8 cellular contexts compared by ENCODE assay signal in genomic region chr2:159286709-159287441, GRCh38. TPM values are rescaled to one million over a fixed set of nuclear protein-coding genes. Genes with fewer than 3 reads are reported as not detected.
DNase-seq lines count a peak whose midpoint lies in the region; ATAC-seq, FAIRE-seq and TF ChIP-seq lines count a peak whose summit lies in the region.

No MANE protein-coding gene starts in this region.

- H3K4me1 ChIP-seq in body of pancreas, result peaks cover 31% of the 10 kb centered on the region
- peaks cover 2% of the 10 kb centered on the region; the same call in 1 of the 2 replicates for H3K4me1 ChIP-seq in iPS DF 6.9 (ENCODE audit: control insufficient read depth, insufficient read depth, low read length)
- peaks cover 8 to 10% of the 10 kb centered on the region in 2 donors for H3K4me1 ChIP-seq in gastrocnemius medialis

- peak; percentile 38 for FAIRE-seq in TTC549 (lab: Jason Lieb, UNC)

- in situ Hi-C loops in gastrocnemius medialis (cut with MboI; ENCODE audit: low sequenced_read_pairs in 4 of 4), result no loop called here

- H3K36me3 ChIP-seq in body of pancreas (replicated peaks in 1 of 2; ENCODE audit: insufficient read depth in 1 of 2, low read depth in 2 of 2) (no peaks in the 10 kb centered on the region), iPS DF 6.9 (ENCODE audit: control insufficient read depth, insufficient read depth, low read length) (no peaks in the 10 kb centered on the region), gastrocnemius medialis (no peaks in the 10 kb centered on the region)

- H3K27ac ChIP-seq in body of pancreas (peak overlapping the region; percentile 80 to 98 (median 92)), iPS DF 6.9 (ENCODE audit: low read length) (no peak overlapping the region), gastrocnemius medialis (peak overlapping the region; percentile 86 to 95 (median 89))

- intact Hi-C loops in body of pancreas (cut with DNase I) (no loop called here), gastrocnemius medialis (cut with DNase I; ENCODE audit: low total_unique reads) (loop anchor here (1.0 to 10.0 kb wide), 3 partner anchors 35 to 425 kb away; partner anchors contain the start of genes BAZ2B and MARCHF7)

- peak overlapping the region; percentile 21 to 71 for H3K4me3 ChIP-seq in body of pancreas
- H3K4me3 ChIP-seq in iPS DF 6.9 (ENCODE audit: low read length), result peak overlapping the region; percentile 77; the same call in 1 of the 2 replicates
- H3K4me3 ChIP-seq in gastrocnemius medialis, result peak overlapping the region; percentile 83 to 91 (median 88)

- WGBS in body of pancreas, 2 donors, result 0 to 1% methylated on average over 25 to 50 of the region's 50 CpGs
- WGBS in iPS DF 6.9 (ENCODE audit: insufficient coverage, insufficient read length), result no CpG with 5 or more reads among the region's 50 CpGs

- H3K9me3 ChIP-seq in body of pancreas (no peaks in the 10 kb centered on the region), iPS DF 6.9 (ENCODE audit: control insufficient read depth, insufficient read depth, low read length) (no peaks in the 10 kb centered on the region), gastrocnemius medialis (no peaks in the 10 kb centered on the region)

- DNase-seq in 8988T (peak; percentile 77), NCI-H2107 (lab: John Stamatoyannopoulos, UW) (peak; percentile 97), body of pancreas (peak; percentile 99 to 100 (median 100)), iPS DF 6.9 (ENCODE audit: low read depth, low spot score) (peak; percentile 87), gastrocnemius medialis (peak; percentile 95 to 98)

- H3K27me3 ChIP-seq in body of pancreas, result no peaks in the 10 kb centered on the region
- H3K27me3 ChIP-seq in iPS DF 6.9 (ENCODE audit: control insufficient read depth, insufficient read depth, low read length), result no peaks in the 10 kb centered on the region
- H3K27me3 ChIP-seq in gastrocnemius medialis, result no peaks in the 10 kb centered on the region

- ATAC-seq in GM18520 (IDR thresholded peaks at IDR 0.05; ENCODE audit: unreplicated experiment), result peak; percentile 84
- ATAC-seq in HG03060 (IDR thresholded peaks at IDR 0.05; ENCODE audit: low read depth, unreplicated experiment), result peak; percentile 58
- ATAC-seq in body of pancreas, result peak; percentile 95
- peak; percentile 93 to 94 for ATAC-seq in gastrocnemius medialis

- no peak for TF ChIP-seq CTCF in body of pancreas (IDR thresholded peaks at IDR 0.05)
- TF ChIP-seq CTCF in gastrocnemius medialis (IDR thresholded peaks at IDR 0.05 in 4 of 5, conservative IDR thresholded peaks at IDR 0.05 in 1 of 5), result no peak

- TF ChIP-seq POLR2A in body of pancreas (IDR thresholded peaks at IDR 0.05), result peak; percentile 49 to 81 (median 74)
- peak; percentile 49 to 65 for TF ChIP-seq POLR2A in gastrocnemius medialis (IDR thresholded peaks at IDR 0.05)

RNA-seq across cellular contexts. Expression of gene WDSUB1, which starts 0.4 kb away (rescaled TPM):
- total RNA-seq in body of pancreas (1 to 10 TPM; 2.6 to 5.9 TPM), gastrocnemius medialis (1 to 10 TPM; 1.4 to 3.1 (median 2.5) TPM)
